8 cellular contexts compared by ENCODE assay signal in genomic region chrX:52934704-52935468, GRCh38. TPM values are rescaled to one million over a fixed set of nuclear protein-coding genes. Genes with fewer than 3 reads are reported as not detected.
DNase-seq lines count a peak whose midpoint lies in the region; ATAC-seq, FAIRE-seq and TF ChIP-seq lines count a peak whose summit lies in the region.

No MANE protein-coding gene starts in this region.

- peak overlapping the region; percentile 91 for H3K27ac ChIP-seq in RWPE1

- peaks cover 29% of the 10 kb centered on the region for H3K9me3 Mint-ChIP-seq in nephron progenitor cell
- no peaks in the 10 kb centered on the region for H3K9me3 Mint-ChIP-seq in stimulated activated naive CD8-positive, alpha-beta T cell treated with anti-CD3 and anti-CD28 coated beads, Interleukin-15, amount 100 ng/mL, for 72 hours

- peaks cover 10% of the 10 kb centered on the region for H3K27me3 Mint-ChIP-seq in nephron progenitor cell (ENCODE audit: low read depth, poor library complexity)
- H3K27me3 Mint-ChIP-seq in stimulated activated naive CD8-positive, alpha-beta T cell treated with anti-CD3 and anti-CD28 coated beads, Interleukin-15, amount 100 ng/mL, for 72 hours = no peaks in the 10 kb centered on the region

- no peaks in the 10 kb centered on the region for H3K27me3 ChIP-seq in H7 (ENCODE audit: control insufficient read depth, insufficient read depth, low read length)

- DNase-seq in H7 (peak; percentile 93), LoVo (ENCODE audit: low spot score) (peak; percentile 84), RWPE1 (ENCODE audit: low spot score) (peak; percentile 78), fibroblast of pulmonary artery (ENCODE audit: low read depth) (peak; percentile 95), nephron progenitor cell (peak; percentile 95)
- peak; percentile 92 for DNase-seq in activated T-helper 9 cell treated with anti-CD3 and anti-CD28 coated beads, Interleukin-2, amount 50 U/mL, for 16 hours (ENCODE audit: low read depth)
- DNase-seq in stimulated activated naive CD8-positive, alpha-beta T cell treated with anti-CD3 and anti-CD28 coated beads, Interleukin-15, amount 100 ng/mL, for 72 hours = peak; percentile 82 to 92

- H3K4me1 Mint-ChIP-seq in nephron progenitor cell = peaks cover 14% of the 10 kb centered on the region
- H3K4me1 Mint-ChIP-seq in stimulated activated naive CD8-positive, alpha-beta T cell treated with anti-CD3 and anti-CD28 coated beads, Interleukin-15, amount 100 ng/mL, for 72 hours = no peaks in the 10 kb centered on the region

- peak; percentile 96 for ATAC-seq in stimulated activated naive CD8-positive, alpha-beta T cell treated with anti-CD3 and anti-CD28 coated beads, Interleukin-15, amount 100 ng/mL, for 72 hours

- CTCF ChIA-PET in RWPE1 (lab: Yijun Ruan, JAX) = interaction anchor here (0.6 to 0.7 kb wide), 2 partner anchors 686 to 1815 kb away, joined by 3 read pairs; no protein-coding TSS in a partner anchor

- H3K36me3 Mint-ChIP-seq in nephron progenitor cell (ENCODE audit: low read depth) = no peaks in the 10 kb centered on the region

- peak; percentile 64 for TF ChIP-seq CTCF in RWPE1 (conservative IDR thresholded peaks at IDR 0.05; ENCODE audit: low read depth)
- peak; percentile 65 for TF ChIP-seq CTCF in fibroblast of pulmonary artery (IDR thresholded peaks at IDR 0.05; ENCODE audit: low read length, missing control alignments)
- peak; percentile 81 for TF ChIP-seq CTCF in nephron progenitor cell (IDR thresholded peaks at IDR 0.05)

- no peaks in the 10 kb centered on the region for H3K36me3 ChIP-seq in H7 (replicated peaks; ENCODE audit: control insufficient read depth, insufficient read depth, low read length)

- POLR2A ChIA-PET in RWPE1 (lab: Yijun Ruan, JAX; ENCODE audit: low non-redundant PET) = no interaction called here

- H3K27ac Mint-ChIP-seq in nephron progenitor cell = peak overlapping the region; percentile 99
- H3K27ac Mint-ChIP-seq in stimulated activated naive CD8-positive, alpha-beta T cell treated with anti-CD3 and anti-CD28 coated beads, Interleukin-15, amount 100 ng/mL, for 72 hours = peak overlapping the region; percentile 98 to 99

- peak overlapping the region; percentile 72 for H3K4me3 ChIP-seq in H7 (ENCODE audit: insufficient read depth, low read depth, low read length)
- H3K4me3 ChIP-seq in fibroblast of pulmonary artery (replicated peaks; ENCODE audit: low read depth, low read length) = peak overlapping the region; percentile 65

- peak; percentile 89 for FAIRE-seq in G401.6 (lab: Jason Lieb, UNC)

- H3K4me3 Mint-ChIP-seq in nephron progenitor cell = peak overlapping the region; percentile 89
- peak overlapping the region; percentile 94 for H3K4me3 Mint-ChIP-seq in stimulated activated naive CD8-positive, alpha-beta T cell treated with anti-CD3 and anti-CD28 coated beads, Interleukin-15, amount 100 ng/mL, for 72 hours

RNA-seq across cellular contexts. Expression of gene FAM156A, which starts 23.4 kb away (rescaled TPM):
- total RNA-seq in H7 (2014; rRNA removed; shearing (Covaris generic)) = 7.2 and 8.8 TPM in 2 replicates

RNA-seq across cellular contexts. Expression of gene FAM156B, which starts 37.8 kb away (rescaled TPM):
- 21.5 and 24.3 TPM in 2 replicates for total RNA-seq in H7 (2014; rRNA removed; shearing (Covaris generic))

Comparison
In these comparisons a context has a peak if more than half of its experiments do, and no peak if none do; other contexts are left out.
1. Peak in every context shown above with its lines: DNase-seq, ATAC-seq, H3K4me3 ChIP-seq and H3K27ac ChIP-seq.